Comparison of ENCODE assay signal across 9 cellular contexts in the genomic region with DNA sequence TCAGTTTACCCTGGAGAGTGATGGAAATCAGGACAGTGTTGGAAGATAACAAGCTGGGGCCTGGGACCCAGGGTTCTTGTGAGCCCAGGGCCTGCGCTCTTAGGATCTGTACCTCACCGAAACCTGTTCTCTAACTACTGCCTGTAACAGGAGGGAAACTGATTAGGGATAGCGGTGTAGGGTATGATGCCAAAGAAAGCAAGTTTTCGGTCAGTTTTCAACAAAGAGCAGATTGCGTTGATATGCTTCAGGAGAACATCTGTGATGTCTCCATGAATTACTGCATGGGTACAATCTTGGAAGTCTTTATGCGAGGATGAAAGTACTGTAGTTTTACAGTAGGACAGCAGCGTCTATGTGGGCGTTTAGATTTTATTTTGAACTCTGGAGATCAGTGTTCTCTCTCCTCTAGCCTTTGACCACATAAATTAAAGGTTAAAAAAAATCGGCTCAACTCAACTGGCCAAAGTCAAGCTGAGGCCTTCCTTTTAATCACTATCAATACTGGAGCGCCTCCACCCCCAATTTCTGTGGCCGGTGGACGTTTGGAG. TPM values are rescaled to one million over a fixed set of nuclear protein-coding genes. Genes with fewer than 3 reads are reported as not detected.
DNase-seq lines count a peak whose midpoint lies in the region; ATAC-seq and TF ChIP-seq lines count a peak whose summit lies in the region.
"Had no signal": no experiment of that assay in that cellular context is flagged by ENCODE, and none has a peak within 500 bp of the region (broad histone marks: within the 10 kb centered on the region; RNA-seq: fewer than 3 reads in every experiment).

No MANE protein-coding gene starts in this region.

- TF ChIP-seq CTCF in WTC11 (IDR thresholded peaks at IDR 0.05): no peak
- TF ChIP-seq CTCF in foreskin fibroblast (IDR thresholded peaks at IDR 0.05; ENCODE audit: low read depth, low read length): no peak
- TF ChIP-seq CTCF in psoas muscle (IDR thresholded peaks at IDR 0.05): no peak

- CTCF ChIA-PET in WTC11 (lab: Charles Lee): interaction anchor here (1.6 kb wide), 1 partner anchor 435 kb away, joined by 3 read pairs; no protein-coding TSS in a partner anchor

- peaks cover 42% of the 10 kb centered on the region for H3K4me1 Mint-ChIP-seq in WTC11

- ATAC-seq in WTC11 (no peak), psoas muscle (no peak)
- ATAC-seq in activated CD4-positive, CD25-positive, alpha-beta regulatory T cell treated with anti-CD3 and anti-CD28 coated beads, Interleukin-2, amount 50 U/mL, for 24 hours: no peak

- H3K36me3 Mint-ChIP-seq in WTC11: no peaks in the 10 kb centered on the region

- 52 to 58% (median 53%) methylated on average over 12 of the region's 12 CpGs for WGBS in psoas muscle, 3 donors

- no peaks in the 10 kb centered on the region for H3K9me3 Mint-ChIP-seq in WTC11

- H3K27me3 Mint-ChIP-seq in WTC11 (ENCODE audit: low read depth): peaks cover 46% of the 10 kb centered on the region

- peak overlapping the region; percentile 70 for H3K4me3 Mint-ChIP-seq in WTC11

- intact Hi-C loops in psoas muscle (cut with DNase I): loop anchor here (5.0 kb wide), 4 partner anchors 58 to 318 kb away; a partner anchor contains a TSS

- no peaks in the 10 kb centered on the region for H3K27me3 ChIP-seq in psoas muscle (ENCODE audit: insufficient read depth in 3 of 3, low read length in 2 of 3)

- peak overlapping the region; percentile 95 for H3K27ac ChIP-seq in psoas muscle

- H3K27ac Mint-ChIP-seq in WTC11: no peak overlapping the region

- peaks cover 45% of the 10 kb centered on the region for H3K4me1 ChIP-seq in psoas muscle

- H3K4me3 ChIP-seq in foreskin fibroblast (ENCODE audit: low read depth in 1 of 2, low read length in 2 of 2): peak overlapping the region; percentile 80 to 88
- peak overlapping the region; percentile 87 for H3K4me3 ChIP-seq in psoas muscle

- DNase-seq in EL: peak; percentile 34
- no peak for DNase-seq in WTC11 (ENCODE audit: low spot score)
- DNase-seq in foreskin fibroblast: peak in 1 of 2 donors; percentile 47
- no peak for DNase-seq in psoas muscle
- no peak for DNase-seq in NCI-H2029 treated with DMSO at 0.1 percent for 48 hours (lab: John Stamatoyannopoulos, UW)
- no peak for DNase-seq in Kasumi-1 (lab: John Stamatoyannopoulos, UW)
- no peak for DNase-seq in effector CD8-positive, alpha-beta T cell (lab: John Stamatoyannopoulos, UW)
- DNase-seq: KG1 had no signal

- POLR2A ChIA-PET in WTC11 (lab: Charles Lee): interaction anchor here (1.2 kb wide), 1 partner anchor 8 kb away, joined by 5 read pairs; no protein-coding TSS in a partner anchor

- H3K36me3 ChIP-seq in psoas muscle (ENCODE audit: insufficient read depth in 1 of 2, low read depth in 1 of 2): no peaks in the 10 kb centered on the region

- no peaks in the 10 kb centered on the region for H3K9me3 ChIP-seq in psoas muscle

TF ChIP-seq in WTC11, 78 proteins besides CTCF, POLR2A, EP300 and RAD21 (continues in another document):
- TF ChIP-seq, protein P1, sequence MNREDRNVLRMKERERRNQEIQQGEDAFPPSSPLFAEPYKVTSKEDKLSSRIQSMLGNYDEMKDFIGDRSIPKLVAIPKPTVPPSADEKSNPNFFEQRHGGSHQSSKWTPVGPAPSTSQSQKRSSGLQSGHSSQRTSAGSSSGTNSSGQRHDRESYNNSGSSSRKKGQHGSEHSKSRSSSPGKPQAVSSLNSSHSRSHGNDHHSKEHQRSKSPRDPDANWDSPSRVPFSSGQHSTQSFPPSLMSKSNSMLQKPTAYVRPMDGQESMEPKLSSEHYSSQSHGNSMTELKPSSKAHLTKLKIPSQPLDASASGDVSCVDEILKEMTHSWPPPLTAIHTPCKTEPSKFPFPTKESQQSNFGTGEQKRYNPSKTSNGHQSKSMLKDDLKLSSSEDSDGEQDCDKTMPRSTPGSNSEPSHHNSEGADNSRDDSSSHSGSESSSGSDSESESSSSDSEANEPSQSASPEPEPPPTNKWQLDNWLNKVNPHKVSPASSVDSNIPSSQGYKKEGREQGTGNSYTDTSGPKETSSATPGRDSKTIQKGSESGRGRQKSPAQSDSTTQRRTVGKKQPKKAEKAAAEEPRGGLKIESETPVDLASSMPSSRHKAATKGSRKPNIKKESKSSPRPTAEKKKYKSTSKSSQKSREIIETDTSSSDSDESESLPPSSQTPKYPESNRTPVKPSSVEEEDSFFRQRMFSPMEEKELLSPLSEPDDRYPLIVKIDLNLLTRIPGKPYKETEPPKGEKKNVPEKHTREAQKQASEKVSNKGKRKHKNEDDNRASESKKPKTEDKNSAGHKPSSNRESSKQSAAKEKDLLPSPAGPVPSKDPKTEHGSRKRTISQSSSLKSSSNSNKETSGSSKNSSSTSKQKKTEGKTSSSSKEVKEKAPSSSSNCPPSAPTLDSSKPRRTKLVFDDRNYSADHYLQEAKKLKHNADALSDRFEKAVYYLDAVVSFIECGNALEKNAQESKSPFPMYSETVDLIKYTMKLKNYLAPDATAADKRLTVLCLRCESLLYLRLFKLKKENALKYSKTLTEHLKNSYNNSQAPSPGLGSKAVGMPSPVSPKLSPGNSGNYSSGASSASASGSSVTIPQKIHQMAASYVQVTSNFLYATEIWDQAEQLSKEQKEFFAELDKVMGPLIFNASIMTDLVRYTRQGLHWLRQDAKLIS (CRISPR knock-in tag; IDR thresholded peaks at IDR 0.05; ENCODE audit: borderline replicate concordance): no peak
- TF ChIP-seq, protein P2, sequence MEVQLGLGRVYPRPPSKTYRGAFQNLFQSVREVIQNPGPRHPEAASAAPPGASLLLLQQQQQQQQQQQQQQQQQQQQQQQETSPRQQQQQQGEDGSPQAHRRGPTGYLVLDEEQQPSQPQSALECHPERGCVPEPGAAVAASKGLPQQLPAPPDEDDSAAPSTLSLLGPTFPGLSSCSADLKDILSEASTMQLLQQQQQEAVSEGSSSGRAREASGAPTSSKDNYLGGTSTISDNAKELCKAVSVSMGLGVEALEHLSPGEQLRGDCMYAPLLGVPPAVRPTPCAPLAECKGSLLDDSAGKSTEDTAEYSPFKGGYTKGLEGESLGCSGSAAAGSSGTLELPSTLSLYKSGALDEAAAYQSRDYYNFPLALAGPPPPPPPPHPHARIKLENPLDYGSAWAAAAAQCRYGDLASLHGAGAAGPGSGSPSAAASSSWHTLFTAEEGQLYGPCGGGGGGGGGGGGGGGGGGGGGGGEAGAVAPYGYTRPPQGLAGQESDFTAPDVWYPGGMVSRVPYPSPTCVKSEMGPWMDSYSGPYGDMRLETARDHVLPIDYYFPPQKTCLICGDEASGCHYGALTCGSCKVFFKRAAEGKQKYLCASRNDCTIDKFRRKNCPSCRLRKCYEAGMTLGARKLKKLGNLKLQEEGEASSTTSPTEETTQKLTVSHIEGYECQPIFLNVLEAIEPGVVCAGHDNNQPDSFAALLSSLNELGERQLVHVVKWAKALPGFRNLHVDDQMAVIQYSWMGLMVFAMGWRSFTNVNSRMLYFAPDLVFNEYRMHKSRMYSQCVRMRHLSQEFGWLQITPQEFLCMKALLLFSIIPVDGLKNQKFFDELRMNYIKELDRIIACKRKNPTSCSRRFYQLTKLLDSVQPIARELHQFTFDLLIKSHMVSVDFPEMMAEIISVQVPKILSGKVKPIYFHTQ (CRISPR knock-in tag; IDR thresholded peaks at IDR 0.05): no peak
- TF ChIP-seq ZNF121 (CRISPR knock-in tag; IDR thresholded peaks at IDR 0.05) (no peak), NFATC4 (CRISPR knock-in tag; IDR thresholded peaks at IDR 0.05) (no peak), TEAD4 (CRISPR knock-in tag; IDR thresholded peaks at IDR 0.05) (no peak), KAT7 (CRISPR knock-in tag; IDR thresholded peaks at IDR 0.05; ENCODE audit: borderline replicate concordance) (no peak), RELA (CRISPR knock-in tag; IDR thresholded peaks at IDR 0.05; ENCODE audit: borderline replicate concordance) (no peak), GABPB1 (CRISPR knock-in tag; IDR thresholded peaks at IDR 0.05) (no peak), MXD4 (CRISPR knock-in tag; IDR thresholded peaks at IDR 0.05; ENCODE audit: borderline replicate concordance) (no peak), ZNF416 (CRISPR knock-in tag; IDR thresholded peaks at IDR 0.05) (no peak)
- TF ChIP-seq, protein P3, sequence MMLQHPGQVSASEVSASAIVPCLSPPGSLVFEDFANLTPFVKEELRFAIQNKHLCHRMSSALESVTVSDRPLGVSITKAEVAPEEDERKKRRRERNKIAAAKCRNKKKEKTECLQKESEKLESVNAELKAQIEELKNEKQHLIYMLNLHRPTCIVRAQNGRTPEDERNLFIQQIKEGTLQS (CRISPR knock-in tag; conservative IDR thresholded peaks at IDR 0.05): no peak

RNA-seq across cellular contexts. Expression of a gene that starts 3.1 kb away (rescaled TPM):
- total RNA-seq in WTC11 (2021) (11.8 to 13.5 TPM (median 13.0 TPM) in 3 replicates), psoas muscle (10 to 100 TPM; 22.4 to 76.3 (median 64.2) TPM)
- polyA plus RNA-seq in psoas muscle: 100 to 1,000 TPM in 2 of 3 donors, 10 to 100 TPM in 1; 29.0 to 152 (median 126) TPM

RNA-seq across cellular contexts. Expression of a gene that starts 58.8 kb away (rescaled TPM):
- total RNA-seq in WTC11 (2021): 30.4 to 32.3 TPM (median 32.0 TPM) in 3 replicates
- 10 to 100 TPM; 14.1 to 20.6 (median 18.4) TPM for total RNA-seq in psoas muscle
- 10 to 100 TPM in 2 of 3 donors, 1 to 10 TPM in 1; 9.9 to 11.8 (median 11.3) TPM for polyA plus RNA-seq in psoas muscle
